ENCODE assay signal across 17 cellular contexts in genomic region chr9:34659592-34660253, GRCh38. TPM values are rescaled to one million over a fixed set of nuclear protein-coding genes. Genes with fewer than 3 reads are reported as not detected.
DNase-seq lines count a peak whose midpoint lies in the region; FAIRE-seq and TF ChIP-seq lines count a peak whose summit lies in the region.
"Had no signal": no experiment of that assay in that cellular context is flagged by ENCODE, and none has a peak within 500 bp of the region (broad histone marks: within the 10 kb centered on the region; RNA-seq: fewer than 3 reads in every experiment).

No MANE protein-coding gene starts in this region.

- H3K4me1 ChIP-seq in trophoblast cell (ENCODE audit: control insufficient read depth in 1 of 2, insufficient read depth in 2 of 2, low read length in 2 of 2): peaks cover 2 to 3% of the 10 kb centered on the region in 2 experiments
- peaks cover 37% of the 10 kb centered on the region for H3K4me1 ChIP-seq in effector memory CD4-positive, alpha-beta T cell (ENCODE audit: control insufficient read depth, insufficient read depth, low read length, poor library complexity, severe bottlenecking)

- no peak for TF ChIP-seq CTCF in bronchial epithelial cell (IDR thresholded peaks at IDR 0.05; ENCODE audit: insufficient read depth, low read length, severe bottlenecking)

- no peak overlapping the region for H2AK5ac ChIP-seq in trophoblast cell (ENCODE audit: low read length)

- no peak overlapping the region for H2BK12ac ChIP-seq in trophoblast cell (ENCODE audit: low read length)

- no peak for FAIRE-seq in bronchial epithelial cell (lab: Jason Lieb, UNC)

- no peak overlapping the region for H3K4me3 ChIP-seq in bronchial epithelial cell (ENCODE audit: low read depth, low read length)
- H3K4me3 ChIP-seq in trophoblast cell (ENCODE audit: low read depth, low read length): no peak overlapping the region
- no peak overlapping the region for H3K4me3 ChIP-seq in effector memory CD4-positive, alpha-beta T cell (ENCODE audit: insufficient read depth, low read depth, low read length, poor library complexity, severe bottlenecking)
- H3K4me3 ChIP-seq: cardiac muscle cell, lower lobe of right lung, thoracic aorta had no signal

- WGBS in trophoblast cell (ENCODE audit: extremely low coverage, insufficient coverage, insufficient read length): no CpG with 5 or more reads among the region's 8 CpGs

- peaks cover 3% of the 10 kb centered on the region for H3K9me3 ChIP-seq in trophoblast cell (ENCODE audit: insufficient read depth, low read depth, low read length)
- no peaks in the 10 kb centered on the region for H3K9me3 ChIP-seq in effector memory CD4-positive, alpha-beta T cell (ENCODE audit: control insufficient read depth, low read length)
- H3K9me3 ChIP-seq: lower lobe of right lung, thoracic aorta had no signal

- no peak overlapping the region for H3K18ac ChIP-seq in trophoblast cell (ENCODE audit: low read length)

- no peak overlapping the region for H3K14ac ChIP-seq in trophoblast cell (ENCODE audit: low read length)

- H3K4me2 ChIP-seq in trophoblast cell (ENCODE audit: low read length): no peak overlapping the region

- H2BK120ac ChIP-seq in trophoblast cell (ENCODE audit: insufficient read depth, low read length, poor library complexity): no peak overlapping the region

- H3K27ac ChIP-seq in trophoblast cell (ENCODE audit: low read depth, low read length): no peak overlapping the region
- H3K27ac ChIP-seq in effector memory CD4-positive, alpha-beta T cell (ENCODE audit: insufficient read depth, low read length, poor library complexity, severe bottlenecking): no peak overlapping the region
- H3K27ac ChIP-seq: cardiac muscle cell, lower lobe of right lung, thoracic aorta had no signal

- H3K79me2 ChIP-seq in trophoblast cell (ENCODE audit: control insufficient read depth, insufficient read depth, low read length, poor library complexity): peaks cover under 1% of the 10 kb centered on the region

- no peak overlapping the region for H4K8ac ChIP-seq in trophoblast cell (ENCODE audit: low read depth, low read length)

- no peak overlapping the region for H4K91ac ChIP-seq in trophoblast cell (ENCODE audit: low read depth, low read length)

- H3K4ac ChIP-seq in trophoblast cell (ENCODE audit: low read depth, low read length): no peak overlapping the region

- no peak overlapping the region for H3K23ac ChIP-seq in trophoblast cell (ENCODE audit: low read length)

- H3K79me1 ChIP-seq in trophoblast cell (ENCODE audit: low read length): no peaks in the 10 kb centered on the region

- no peak overlapping the region for H4K12ac ChIP-seq in trophoblast cell (ENCODE audit: low read depth, low read length)

- H2AFZ ChIP-seq in trophoblast cell (ENCODE audit: insufficient read depth, low read length, poor library complexity): no peak overlapping the region

- H3K27me3 ChIP-seq in bronchial epithelial cell (ENCODE audit: control insufficient read depth, insufficient read depth, low read length) (no peaks in the 10 kb centered on the region), trophoblast cell (ENCODE audit: insufficient read depth, low read length) (no peaks in the 10 kb centered on the region)
- no peaks in the 10 kb centered on the region for H3K27me3 ChIP-seq in effector memory CD4-positive, alpha-beta T cell (replicated peaks; ENCODE audit: control insufficient read depth, insufficient read depth, low read length, poor library complexity, severe bottlenecking)
- H3K27me3 ChIP-seq: cardiac muscle cell had no signal

- DNase-seq in SHP77 (lab: John Stamatoyannopoulos, UW) (peak; percentile 45 to 52), SHP77 treated with DMSO at 0.1 percent for 48 hours (lab: John Stamatoyannopoulos, UW) (no peak), NCI-H69 (lab: John Stamatoyannopoulos, UW) (peak; percentile 74), bronchial epithelial cell (ENCODE audit: low read depth) (peak; percentile 78), trophoblast cell (peak; percentile 92 to 97), NCI-H1930 (lab: John Stamatoyannopoulos, UW) (no peak)
- DNase-seq in stimulated activated CD4-positive, alpha-beta T cell treated with anti-CD3 and anti-CD28 coated beads, Interleukin-4, amount 100 ng/mL, for 24 hours: no peak
- no peak for DNase-seq in effector memory CD4-positive, alpha-beta T cell
- DNase-seq: activated naive CD4-positive, alpha-beta T cell treated with anti-CD3 and anti-CD28 coated beads, Interleukin-2, amount 50 U/mL, for 16 hours; CD8-positive, alpha-beta T cell; GDM1; Karpas-422; lower lobe of right lung; NCI-H187 had no signal

- no peak overlapping the region for H3K9ac ChIP-seq in trophoblast cell (ENCODE audit: low read length)

- H3K36me3 ChIP-seq in bronchial epithelial cell (ENCODE audit: control insufficient read depth, insufficient read depth, low read length) (no peaks in the 10 kb centered on the region), trophoblast cell (ENCODE audit: control insufficient read depth in 1 of 2, insufficient read depth in 2 of 2, low read length in 2 of 2) (peaks cover 0 to 3% of the 10 kb centered on the region in 2 experiments)
- H3K36me3 ChIP-seq in effector memory CD4-positive, alpha-beta T cell (ENCODE audit: control insufficient read depth, insufficient read depth, low read length): peaks cover 12% of the 10 kb centered on the region
- H3K36me3 ChIP-seq: cardiac muscle cell had no signal

- no peak overlapping the region for H2BK5ac ChIP-seq in trophoblast cell (ENCODE audit: low read depth, low read length, poor library complexity)

RNA-seq across cellular contexts. Expression of gene CCL27, which starts 2.7 kb away (rescaled TPM):
- 0.26 TPM in 1 of 2 replicates, not detected in the other for total RNA-seq in bronchial epithelial cell
- 0.19 and 0.33 TPM in 2 replicates for polyA plus RNA-seq in trophoblast cell (2013)
- total RNA-seq: CD8-positive, alpha-beta T cell; lower lobe of right lung; natural killer cell treated with Interleukin-12 subunit alpha and Interleukin-12 subunit beta and Interleukin-15 and Interleukin-18, amount 100 ng/mL, for 72 hours; thoracic aorta had no signal

RNA-seq across cellular contexts. Expression of gene IL11RA, which starts 7.7 kb away (rescaled TPM):
- 0.79 and 1.0 TPM in 2 replicates for total RNA-seq in bronchial epithelial cell
- 6.6 and 7.0 TPM in 2 replicates for polyA plus RNA-seq in trophoblast cell (2013)

RNA-seq across cellular contexts. Expression of gene GALT, which starts 13.2 kb away (rescaled TPM):
- total RNA-seq in bronchial epithelial cell: 11.3 and 13.6 TPM in 2 replicates
- 27.5 and 27.6 TPM in 2 replicates for polyA plus RNA-seq in trophoblast cell (2013)

RNA-seq across cellular contexts. Expression of gene SIGMAR1, which starts 22.1 kb away (rescaled TPM):
- total RNA-seq in bronchial epithelial cell: 62.5 and 74.8 TPM in 2 replicates
- 31.0 and 33.6 TPM in 2 replicates for polyA plus RNA-seq in trophoblast cell (2013)

RNA-seq across cellular contexts. Expression of gene ARID3C, which starts 30.9 kb away (rescaled TPM):
- total RNA-seq in bronchial epithelial cell: 0.26 TPM in 1 of 2 replicates, not detected in the other
- polyA plus RNA-seq in trophoblast cell (2013): 0.04 TPM in 1 of 2 replicates, not detected in the other
- total RNA-seq: CD8-positive, alpha-beta T cell; lower lobe of right lung; thoracic aorta had no signal

Comparison
In these comparisons a context has a peak if more than half of its experiments do, and no peak if none do; other contexts are left out.
1. DNase-seq: peak in SHP77 (2 of 2), NCI-H69 (single experiment), bronchial epithelial cell (single experiment) and trophoblast cell (2 of 2); none in SHP77 treated with DMSO at 0.1 percent for 48 hours (single experiment), stimulated activated CD4-positive, alpha-beta T cell treated with anti-CD3 and anti-CD28 coated beads, Interleukin-4, amount 100 ng/mL, for 24 hours (single experiment), NCI-H1930 (0 of 2) and effector memory CD4-positive, alpha-beta T cell (0 of 3).